Comparison of ENCODE assay signal across 11 cellular contexts in genomic region chr5:72301557-72301956, GRCh38.
DNase-seq lines count a peak whose midpoint lies in the region; ATAC-seq and TF ChIP-seq lines count a peak whose summit lies in the region.
"Had no signal": no experiment of that assay in that cellular context is flagged by ENCODE, and none has a peak within 500 bp of the region (broad histone marks: within the 10 kb centered on the region; RNA-seq: fewer than 3 reads in every experiment).

No MANE protein-coding gene starts in this region.

- no peaks in the 10 kb centered on the region for H3K9me2 ChIP-seq in DOHH2 (replicated peaks; ENCODE audit: control insufficient read depth, low read length)

- H3K4me3 ChIP-seq in DOHH2 (ENCODE audit: low read length) = peak overlapping the region; percentile 72

- ATAC-seq in GM19328 (IDR thresholded peaks at IDR 0.05; ENCODE audit: unreplicated experiment) (peak; percentile 66), HG02885 (IDR thresholded peaks at IDR 0.05; ENCODE audit: poor library complexity, unreplicated experiment) (peak; percentile 68)
- ATAC-seq: HCT116 had no signal

- peaks cover 83% of the 10 kb centered on the region for H3K36me3 ChIP-seq in DOHH2 (ENCODE audit: control insufficient read depth, low read length)

- peak overlapping the region; percentile 95 for H3K27ac ChIP-seq in DOHH2 (ENCODE audit: low read depth, low read length)

- no peaks in the 10 kb centered on the region for H4K20me1 ChIP-seq in DOHH2 (ENCODE audit: control insufficient read depth, insufficient read depth, low read depth, low read length)

- H3K4me2 ChIP-seq in DOHH2 (ENCODE audit: low read length) = peak overlapping the region; percentile 94

- H3K9me3 ChIP-seq in DOHH2 (ENCODE audit: control insufficient read depth, insufficient read depth, low read length) = no peaks in the 10 kb centered on the region

- H3K27me3 ChIP-seq in DOHH2 (ENCODE audit: control insufficient read depth, low read length) = no peaks in the 10 kb centered on the region

- no peak for TF ChIP-seq CTCF in DOHH2 (IDR thresholded peaks at IDR 0.05; ENCODE audit: low read depth, low read length, poor library complexity, severe bottlenecking)

- peaks cover 94% of the 10 kb centered on the region for H3K79me2 ChIP-seq in DOHH2 (ENCODE audit: control insufficient read depth, low read length)

- H3K4me1 ChIP-seq in DOHH2 (ENCODE audit: control insufficient read depth, low read length) = peaks cover 94% of the 10 kb centered on the region

- H3F3A ChIP-seq in DOHH2 (ENCODE audit: control insufficient read depth, insufficient read depth) = peaks cover 64% of the 10 kb centered on the region

- peak; percentile 55 to 90 for DNase-seq in NCI-H524 (lab: John Stamatoyannopoulos, UW)
- DNase-seq in activated naive CD4-positive, alpha-beta T cell treated with anti-CD3 and anti-CD28 coated beads, Interleukin-2, amount 50 U/mL, for 16 hours = no peak
- no peak for DNase-seq in stimulated activated CD4-positive, alpha-beta T cell treated with anti-CD3 and anti-CD28 coated beads, Interleukin-4, amount 100 ng/mL, for 24 hours
- no peak for DNase-seq in DMS79 treated with DMSO at 0.1 percent for 48 hours (lab: John Stamatoyannopoulos, UW)
- no peak for DNase-seq in activated CD8-positive, alpha-beta memory T cell treated with anti-CD3 and anti-CD28 coated beads, Interleukin-2, amount 50 U/mL, for 48 hours
- DNase-seq: activated CD4-positive, alpha-beta T cell treated with anti-CD3 and anti-CD28 coated beads for 48 hours; NCI-H345 had no signal

Comparison
In these comparisons a context has a peak if more than half of its experiments do, and no peak if none do; other contexts are left out.
1. DNase-seq: peak in NCI-H524 (2 of 2); none in activated naive CD4-positive, alpha-beta T cell treated with anti-CD3 and anti-CD28 coated beads, Interleukin-2, amount 50 U/mL, for 16 hours (single experiment), stimulated activated CD4-positive, alpha-beta T cell treated with anti-CD3 and anti-CD28 coated beads, Interleukin-4, amount 100 ng/mL, for 24 hours (single experiment), DMS79 treated with DMSO at 0.1 percent for 48 hours (single experiment) and activated CD8-positive, alpha-beta memory T cell treated with anti-CD3 and anti-CD28 coated beads, Interleukin-2, amount 50 U/mL, for 48 hours (single experiment).